Comparison of ENCODE assay signal across 34 cellular contexts in genomic region chr16:64543401-64543800, GRCh38.
"Had no signal": no experiment of that assay in that cellular context is flagged by ENCODE, and none has a peak within 500 bp of the region (broad histone marks: within the 10 kb centered on the region; RNA-seq: fewer than 3 reads in every experiment).

No MANE protein-coding gene starts in this region.

- H3K27me3 Mint-ChIP-seq: activated naive CD8-positive, alpha-beta T cell treated with anti-CD3 and anti-CD28 coated beads for 36 hours; naive thymus-derived CD4-positive, alpha-beta T cell; stimulated activated naive CD8-positive, alpha-beta T cell treated with anti-CD3 and anti-CD28 coated beads, Interleukin-15, amount 100 ng/mL, for 72 hours had no signal

- H3K36me3 Mint-ChIP-seq: activated naive CD8-positive, alpha-beta T cell treated with anti-CD3 and anti-CD28 coated beads for 36 hours; brain; mesothelial cell of epicardium; stimulated activated effector memory CD8-positive, alpha-beta T cell treated with anti-CD3 and anti-CD28 coated beads, Interleukin-12 subunit alpha, Interleukin-12 subunit beta, amount 100 ng/mL, for 72 hours had no signal

- H3K27me3 ChIP-seq: ascending aorta, cardiac muscle cell, foreskin keratinocyte, heart left ventricle, pancreas, upper lobe of right lung had no signal

- H3K36me3 ChIP-seq: ascending aorta, cardiac muscle cell, heart left ventricle, pancreas, prostate gland, upper lobe of right lung had no signal

- H3K4me1 ChIP-seq: ascending aorta, heart left ventricle, pancreas, prostate gland, upper lobe of right lung had no signal

- DNase-seq: activated CD4-positive, alpha-beta T cell treated with anti-CD3 and anti-CD28 coated beads for 4 hours; activated CD4-positive, alpha-beta T cell treated with anti-CD3 and anti-CD28 coated beads, Interleukin-2, amount 50 U/mL, for 4 hours; activated CD8-positive, alpha-beta memory T cell treated with anti-CD3 and anti-CD28 coated beads for 24 hours; activated CD8-positive, alpha-beta memory T cell treated with anti-CD3 and anti-CD28 coated beads, Interleukin-2, amount 50 U/mL, for 4 hours; activated effector memory CD4-positive, alpha-beta T cell treated with anti-CD3 and anti-CD28 coated beads, Interleukin-2, amount 50 U/mL, for 16 hours; activated naive CD4-positive, alpha-beta T cell treated with anti-CD3 and anti-CD28 coated beads for 36 hours; activated naive CD8-positive, alpha-beta T cell treated with anti-CD3 and anti-CD28 coated beads for 36 hours; activated T-cell treated with anti-CD3 and anti-CD28 coated beads, Interleukin-2, amount 50 U/mL, for 1 hour; cortex of kidney; foreskin keratinocyte; heart left ventricle; hypothalamus; immature natural killer cell; kidney; left colon; naive thymus-derived CD4-positive, alpha-beta T cell; nucleus accumbens; pancreas; retina; small intestine; stimulated activated CD4-positive, alpha-beta T cell treated with anti-CD3 and anti-CD28 coated beads, Interleukin-4, amount 100 ng/mL, for 24 hours; stimulated activated naive CD8-positive, alpha-beta T cell treated with anti-CD3 and anti-CD28 coated beads, Interleukin-15, amount 100 ng/mL, for 72 hours; substantia nigra; T-helper 9 cell; upper lobe of right lung had no signal

- H3K4me3 ChIP-seq: ascending aorta, cardiac muscle cell, heart left ventricle, pancreas, prostate gland, upper lobe of right lung had no signal

- H3K4me1 Mint-ChIP-seq: activated naive CD8-positive, alpha-beta T cell treated with anti-CD3 and anti-CD28 coated beads for 36 hours; immature natural killer cell; naive thymus-derived CD4-positive, alpha-beta T cell; neural crest cell; stimulated activated effector memory CD8-positive, alpha-beta T cell treated with anti-CD3 and anti-CD28 coated beads, Interleukin-12 subunit alpha, Interleukin-12 subunit beta, amount 100 ng/mL, for 72 hours; stimulated activated naive CD8-positive, alpha-beta T cell treated with anti-CD3 and anti-CD28 coated beads, Interleukin-15, amount 100 ng/mL, for 72 hours had no signal

- ATAC-seq: foreskin keratinocyte; heart left ventricle; left colon; naive thymus-derived CD4-positive, alpha-beta T cell; pancreas; sciatic nerve; stimulated activated effector memory CD8-positive, alpha-beta T cell treated with anti-CD3 and anti-CD28 coated beads, Interleukin-12 subunit alpha, Interleukin-12 subunit beta, amount 100 ng/mL, for 72 hours; stimulated activated naive CD8-positive, alpha-beta T cell treated with anti-CD3 and anti-CD28 coated beads, Interleukin-15, amount 100 ng/mL, for 72 hours; upper lobe of right lung had no signal

- H3K27ac Mint-ChIP-seq: activated naive CD4-positive, alpha-beta T cell treated with anti-CD3 and anti-CD28 coated beads for 36 hours; activated naive CD8-positive, alpha-beta T cell treated with anti-CD3 and anti-CD28 coated beads for 36 hours; activated T-helper 1 cell treated with anti-CD3 and anti-CD28 coated beads, Interleukin-12 subunit alpha, Interleukin-12 subunit beta, Interleukin-2, Interleukin-4 antibody, amounts not matched to agents 30 ng/mL and 10 ng/mL and 1 ng/mL, durations not matched to agents 14 hours and 24 hours and 36 hours; immature natural killer cell; mesothelial cell of epicardium; naive thymus-derived CD4-positive, alpha-beta T cell; stimulated activated effector memory CD8-positive, alpha-beta T cell treated with anti-CD3 and anti-CD28 coated beads, Interleukin-12 subunit alpha, Interleukin-12 subunit beta, amount 100 ng/mL, for 72 hours; stimulated activated naive CD8-positive, alpha-beta T cell treated with anti-CD3 and anti-CD28 coated beads, Interleukin-15, amount 100 ng/mL, for 72 hours had no signal

- H3K9me3 ChIP-seq: ascending aorta, pancreas, prostate gland, upper lobe of right lung had no signal

- H3K4me3 Mint-ChIP-seq: activated naive CD4-positive, alpha-beta T cell treated with anti-CD3 and anti-CD28 coated beads for 36 hours; activated naive CD8-positive, alpha-beta T cell treated with anti-CD3 and anti-CD28 coated beads for 36 hours; activated T-helper 1 cell treated with anti-CD3 and anti-CD28 coated beads, Interleukin-12 subunit alpha, Interleukin-12 subunit beta, Interleukin-2, Interleukin-4 antibody, amounts not matched to agents 30 ng/mL and 10 ng/mL and 1 ng/mL, durations not matched to agents 14 hours and 24 hours and 36 hours; brain; immature natural killer cell; mesothelial cell of epicardium; naive thymus-derived CD4-positive, alpha-beta T cell; neural crest cell; stimulated activated effector memory CD8-positive, alpha-beta T cell treated with anti-CD3 and anti-CD28 coated beads, Interleukin-12 subunit alpha, Interleukin-12 subunit beta, amount 100 ng/mL, for 72 hours; stimulated activated naive CD8-positive, alpha-beta T cell treated with anti-CD3 and anti-CD28 coated beads, Interleukin-15, amount 100 ng/mL, for 72 hours had no signal
